In genomic region chr9:5316406-5316805, GRCh38 we compare ENCODE assay signal across 1 cellular context. TPM values are rescaled to one million over a fixed set of nuclear protein-coding genes. Genes with fewer than 3 reads are reported as not detected.
"Had no signal": no experiment of that assay in that cellular context is flagged by ENCODE, and none has a peak within 500 bp of the region (broad histone marks: within the 10 kb centered on the region; RNA-seq: fewer than 3 reads in every experiment).

No MANE protein-coding gene starts in this region.

RNA-seq across cellular contexts. Expression of gene RLN2, which starts 11.9 kb away (rescaled TPM):
- total RNA-seq: G401 had no signal

RNA-seq across cellular contexts. Expression of gene RLN1, which starts 23.3 kb away (rescaled TPM):
- total RNA-seq: G401 had no signal
